1 cellular context compared by ENCODE assay signal in genomic region chr7:25179771-25180591, GRCh38.
TF ChIP-seq lines count a peak whose summit lies in the region.

No MANE protein-coding gene starts in this region.

TF ChIP-seq in HepG2, 621 proteins besides CTCF, POLR2A, EP300 and RAD21 (continued from another document and continues in another):
- TF ChIP-seq ZBTB43 (CRISPR knock-in tag; conservative IDR thresholded peaks at IDR 0.05) (no peak), NFE2L2 (IDR thresholded peaks at IDR 0.05; ENCODE audit: low read length) (no peak), HNRNPH1 (optimal IDR thresholded peaks at IDR 0.05; ENCODE audit: low read depth, low read length) (no peak), ZNF570 (CRISPR knock-in tag; IDR thresholded peaks at IDR 0.05; ENCODE audit: borderline replicate concordance) (no peak), SUZ12 (IDR thresholded peaks at IDR 0.05; ENCODE audit: low read depth, low read length) (no peak), ZNF687 (CRISPR knock-in tag; IDR thresholded peaks at IDR 0.05) (peak; percentile 63), PAX8 (CRISPR knock-in tag; IDR thresholded peaks at IDR 0.05; ENCODE audit: borderline replicate concordance) (no peak), UBTF (CRISPR knock-in tag; IDR thresholded peaks at IDR 0.05) (peak; percentile 34; the same call in 1 of the 2 replicates), DRAP1 (CRISPR knock-in tag; IDR thresholded peaks at IDR 0.05) (0 out of 2 replicates have a peak, but pooled peaks have one; percentile 14), ZNF124 (CRISPR knock-in tag; IDR thresholded peaks at IDR 0.05) (no peak), PAWR (CRISPR knock-in tag; IDR thresholded peaks at IDR 0.05; ENCODE audit: borderline replicate concordance) (no peak), KDM4B (CRISPR knock-in tag; IDR thresholded peaks at IDR 0.05) (no peak), MXD1 (CRISPR knock-in tag; IDR thresholded peaks at IDR 0.05) (no peak), NFKB2 (CRISPR knock-in tag; IDR thresholded peaks at IDR 0.05; ENCODE audit: borderline replicate concordance) (no peak), ZNF563 (CRISPR knock-in tag; IDR thresholded peaks at IDR 0.05) (no peak), RFX1 (IDR thresholded peaks at IDR 0.05) (no peak), ZSCAN25 (CRISPR knock-in tag; IDR thresholded peaks at IDR 0.05) (0 out of 2 replicates have a peak, but pooled peaks have one; percentile 41), MTERF4 (CRISPR knock-in tag; IDR thresholded peaks at IDR 0.05) (no peak), ZSCAN9 (CRISPR knock-in tag; IDR thresholded peaks at IDR 0.05; ENCODE audit: borderline replicate concordance) (no peak), ZNF446 (CRISPR knock-in tag; IDR thresholded peaks at IDR 0.05) (no peak), PLSCR1 (CRISPR knock-in tag; IDR thresholded peaks at IDR 0.05; ENCODE audit: borderline replicate concordance) (no peak), ZNF552 (CRISPR knock-in tag; IDR thresholded peaks at IDR 0.05; ENCODE audit: borderline replicate concordance) (no peak), ZSCAN31 (CRISPR knock-in tag; IDR thresholded peaks at IDR 0.05; ENCODE audit: low read depth) (no peak), ZBTB39 (CRISPR knock-in tag; IDR thresholded peaks at IDR 0.05) (no peak), IKZF5 (CRISPR knock-in tag; IDR thresholded peaks at IDR 0.05) (no peak), HOXA7 (CRISPR knock-in tag; IDR thresholded peaks at IDR 0.05) (no peak), HHEX (CRISPR knock-in tag; IDR thresholded peaks at IDR 0.05) (no peak), SP2 (CRISPR knock-in tag; IDR thresholded peaks at IDR 0.05) (no peak), KLF16 (CRISPR knock-in tag; IDR thresholded peaks at IDR 0.05) (peak in 1 of 2 experiments; percentile 66; a peak in 1 of 4 replicates), SOX13 (IDR thresholded peaks at IDR 0.05) (no peak), SOX13 (CRISPR knock-in tag; conservative IDR thresholded peaks at IDR 0.05 in 1 of 2, IDR thresholded peaks at IDR 0.05 in 1 of 2) (peak in 1 of 2 experiments; percentile 61; a peak in 2 of 4 replicates), ARNT (IDR thresholded peaks at IDR 0.05) (no peak), SATB2 (CRISPR knock-in tag; IDR thresholded peaks at IDR 0.05) (0 out of 2 replicates have a peak, but pooled peaks have one; percentile 20), SMAD9 (CRISPR knock-in tag; IDR thresholded peaks at IDR 0.05) (no peak), ATAD3A (CRISPR knock-in tag; IDR thresholded peaks at IDR 0.05) (no peak), MTF1 (CRISPR knock-in tag; IDR thresholded peaks at IDR 0.05) (no peak), AGO1 (IDR thresholded peaks at IDR 0.05; ENCODE audit: low read depth, low read length, poor library complexity, severe bottlenecking) (no peak), ZNF7 (CRISPR knock-in tag; IDR thresholded peaks at IDR 0.05) (no peak), ZNF607 (CRISPR knock-in tag; IDR thresholded peaks at IDR 0.05; ENCODE audit: borderline replicate concordance) (no peak), CERS6 (CRISPR knock-in tag; IDR thresholded peaks at IDR 0.05) (no peak), ZBTB26 (CRISPR knock-in tag; IDR thresholded peaks at IDR 0.05; ENCODE audit: borderline replicate concordance) (no peak), ATF3 (CRISPR knock-in tag; IDR thresholded peaks at IDR 0.05) (no peak), FIP1L1 (IDR thresholded peaks at IDR 0.05; ENCODE audit: borderline replicate concordance, insufficient read depth, low read depth, low read length) (no peak), PPARG (CRISPR knock-in tag; conservative IDR thresholded peaks at IDR 0.05) (0 out of 2 replicates have a peak, but pooled peaks have one; percentile 12), ZNF10 (CRISPR knock-in tag; IDR thresholded peaks at IDR 0.05; ENCODE audit: borderline replicate concordance, low read depth) (no peak), GATA4 (IDR thresholded peaks at IDR 0.05; ENCODE audit: borderline replicate concordance, low read depth) (no peak), RBM39 (IDR thresholded peaks at IDR 0.05; ENCODE audit: low read depth, low read length, poor library complexity, severe bottlenecking) (no peak), HNF4A (CRISPR knock-in tag; IDR thresholded peaks at IDR 0.05) (no peak), FOXJ3 (CRISPR knock-in tag; IDR thresholded peaks at IDR 0.05; ENCODE audit: borderline replicate concordance) (no peak), TCF12 (IDR thresholded peaks at IDR 0.05) (no peak), TCF12 (CRISPR knock-in tag; IDR thresholded peaks at IDR 0.05) (no peak; the same call in 1 of the 2 replicates)
